ENCODE assay signal across 20 cellular contexts in genomic region chr20:49337357-49337756, GRCh38.
"Had no signal": no experiment of that assay in that cellular context is flagged by ENCODE, and none has a peak within 500 bp of the region (broad histone marks: within the 10 kb centered on the region; RNA-seq: fewer than 3 reads in every experiment).

No MANE protein-coding gene starts in this region.

- H3K27ac Mint-ChIP-seq: immature natural killer cell; stimulated activated naive B cell treated with anti-CD40 and anti-IgM and Interleukin-4, amounts not matched to agents 10 μg/mL and 1 μg/mL and 100 μg/mL, for 72 hours; stimulated activated naive CD8-positive, alpha-beta T cell treated with anti-CD3 and anti-CD28 coated beads, Interleukin-15, amount 100 ng/mL, for 72 hours had no signal

- H3K9me3 Mint-ChIP-seq: immature natural killer cell; stimulated activated naive B cell treated with anti-CD40 and anti-IgM and Interleukin-4, amounts not matched to agents 10 μg/mL and 1 μg/mL and 100 μg/mL, for 72 hours; stimulated activated naive CD8-positive, alpha-beta T cell treated with anti-CD3 and anti-CD28 coated beads, Interleukin-15, amount 100 ng/mL, for 72 hours had no signal

- H3K9ac ChIP-seq: parathyroid adenoma had no signal

- H3K27me3 ChIP-seq: esophagus muscularis mucosa, gastroesophageal sphincter, right lobe of liver, testis had no signal

- H3K4me1 Mint-ChIP-seq: immature natural killer cell; stimulated activated naive CD8-positive, alpha-beta T cell treated with anti-CD3 and anti-CD28 coated beads, Interleukin-15, amount 100 ng/mL, for 72 hours had no signal

- H3K9me3 ChIP-seq: esophagus muscularis mucosa, gastroesophageal sphincter, left lung, psoas muscle, right lobe of liver, testis, tibial nerve had no signal

- H3K4me1 ChIP-seq: left lung, parathyroid adenoma, psoas muscle, right lobe of liver, testis, tibial nerve had no signal

- H3K36me3 Mint-ChIP-seq: immature natural killer cell; naive thymus-derived CD8-positive, alpha-beta T cell; stimulated activated naive B cell treated with anti-CD40 and anti-IgM and Interleukin-4, amounts not matched to agents 10 μg/mL and 1 μg/mL and 100 μg/mL, for 72 hours had no signal

- H3K4me3 ChIP-seq: esophagus muscularis mucosa, gastroesophageal sphincter, left lung, lung, psoas muscle, right lobe of liver, skin epidermis, testis, tibial nerve had no signal

- H2AFZ ChIP-seq: parathyroid adenoma had no signal

- DNase-seq: effector memory CD4-positive, alpha-beta T cell; glutamatergic neuron; immature natural killer cell; left lung; naive thymus-derived CD8-positive, alpha-beta T cell; psoas muscle; retina; right lobe of liver; stimulated activated CD4-positive, alpha-beta T cell treated with anti-CD3 and anti-CD28 coated beads, Interleukin-2, amount 100 ng/mL, for 24 hours; stimulated activated CD4-positive, alpha-beta T cell treated with anti-CD3 and anti-CD28 coated beads, Interleukin-4, amount 100 ng/mL, for 4 hours; stimulated activated naive B cell treated with anti-CD40 and anti-IgM and Interleukin-4, amounts not matched to agents 10 μg/mL and 1 μg/mL and 100 μg/mL, for 72 hours; stimulated activated naive CD8-positive, alpha-beta T cell treated with anti-CD3 and anti-CD28 coated beads, Interleukin-15, amount 100 ng/mL, for 72 hours; testis had no signal

- H3K36me3 ChIP-seq: esophagus muscularis mucosa, gastroesophageal sphincter, left lung, right lobe of liver, tibial nerve had no signal

- H3K4me3 Mint-ChIP-seq: immature natural killer cell; naive thymus-derived CD8-positive, alpha-beta T cell; stimulated activated naive B cell treated with anti-CD40 and anti-IgM and Interleukin-4, amounts not matched to agents 10 μg/mL and 1 μg/mL and 100 μg/mL, for 72 hours; stimulated activated naive CD8-positive, alpha-beta T cell treated with anti-CD3 and anti-CD28 coated beads, Interleukin-15, amount 100 ng/mL, for 72 hours had no signal

- H3K27ac ChIP-seq: epithelial cell of prostate, esophagus muscularis mucosa, gastroesophageal sphincter, left lung, parathyroid adenoma, right lobe of liver, skin epidermis, testis, tibial nerve had no signal

- H3K79me2 ChIP-seq: parathyroid adenoma had no signal
